Comparison of ENCODE assay signal across 8 cellular contexts in the genomic region with DNA sequence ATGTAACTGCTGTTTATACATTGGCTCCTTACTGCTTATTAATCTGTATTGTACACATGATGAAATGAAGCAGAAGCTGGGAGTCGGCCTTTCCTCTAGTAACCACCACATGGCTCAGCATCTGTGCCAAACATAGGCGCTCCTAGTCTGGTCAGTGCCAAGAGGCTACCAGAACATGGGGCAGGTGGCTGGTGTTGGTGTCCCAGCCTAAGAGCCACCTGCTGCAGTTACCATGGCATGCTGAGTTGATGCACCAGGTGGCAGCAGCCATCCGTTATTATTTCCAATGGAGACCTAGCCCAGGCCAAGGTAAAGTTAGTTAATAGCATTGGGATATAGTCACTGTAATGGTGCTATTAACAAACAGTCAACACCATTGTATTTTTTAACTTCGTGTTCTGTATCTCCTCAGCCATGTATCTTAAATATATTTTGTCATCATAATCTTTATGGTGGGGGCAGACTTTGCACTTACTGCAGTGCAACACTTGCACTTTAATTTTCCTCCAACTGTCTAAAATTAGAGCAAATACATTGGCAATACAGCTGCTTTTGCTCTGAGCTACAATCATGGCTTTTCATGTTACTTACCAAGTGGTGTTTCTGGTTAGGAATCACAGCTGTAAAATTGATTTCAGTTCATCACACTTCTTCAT. TPM values are rescaled to one million over a fixed set of nuclear protein-coding genes. Genes with fewer than 3 reads are reported as not detected.
DNase-seq lines count a peak whose midpoint lies in the region; ATAC-seq and TF ChIP-seq lines count a peak whose summit lies in the region.

No MANE protein-coding gene starts in this region.

- peak; percentile 70 for TF ChIP-seq CTCF in psoas muscle (IDR thresholded peaks at IDR 0.05)

- no peaks in the 10 kb centered on the region for H3K9me3 ChIP-seq in psoas muscle

- peaks cover 4 to 94% of the 10 kb centered on the region in 2 donors for H3K36me3 ChIP-seq in psoas muscle (ENCODE audit: insufficient read depth in 1 of 2, low read depth in 1 of 2)

- no peaks in the 10 kb centered on the region for H3K27me3 ChIP-seq in psoas muscle (ENCODE audit: insufficient read depth in 3 of 3, low read length in 2 of 3)

- WGBS in psoas muscle, 3 donors, result 27 to 44% (median 30%) methylated on average over 4 of the region's 4 CpGs

- DNase-seq in COLO668 (lab: John Stamatoyannopoulos, UW; ENCODE audit: unreplicated experiment) (peak; percentile 46), NCI-H2107 (lab: John Stamatoyannopoulos, UW) (peak; percentile 28), germinal center (ENCODE audit: low spot score) (peak; percentile 43), psoas muscle (peak; percentile 40 to 73), foreskin melanocyte (no peak)
- peak; percentile 25 to 35 for DNase-seq in activated CD4-positive, alpha-beta T cell treated with anti-CD3 and anti-CD28 coated beads, Interleukin-2, amount 50 U/mL, for 48 hours

- intact Hi-C loops in psoas muscle (cut with DNase I), result loop anchor here in 1 of 2 donors (5.0 to 10.0 kb wide), 3 partner anchors 303 to 523 kb away; partner anchors contain the start of genes COG5 and DUS4L

- ATAC-seq in GM21526 (IDR thresholded peaks at IDR 0.05; ENCODE audit: low FRiP score, unreplicated experiment), result peak; percentile 49
- peak; percentile 95 to 98 (median 98) for ATAC-seq in psoas muscle
- no peak for ATAC-seq in HG02623 (IDR thresholded peaks at IDR 0.05; ENCODE audit: unreplicated experiment)

- H3K4me1 ChIP-seq in psoas muscle, result peaks cover 9% of the 10 kb centered on the region

- peak overlapping the region; percentile 41 for H3K27ac ChIP-seq in psoas muscle

- H3K4me3 ChIP-seq in psoas muscle, result no peak overlapping the region

RNA-seq across cellular contexts. Expression of gene HBP1, which starts 33.1 kb away (rescaled TPM):
- total RNA-seq in psoas muscle, result 10 to 100 TPM; 65.3 to 74.9 (median 70.7) TPM
- 10 to 100 TPM; 14.6 to 76.7 (median 69.5) TPM for polyA plus RNA-seq in psoas muscle
